28 cellular contexts compared by ENCODE assay signal in genomic region chr15:87716422-87716821, GRCh38.
"Had no signal": no experiment of that assay in that cellular context is flagged by ENCODE, and none has a peak within 500 bp of the region (broad histone marks: within the 10 kb centered on the region; RNA-seq: fewer than 3 reads in every experiment).

No MANE protein-coding gene starts in this region.

- H3K4me1 ChIP-seq: adrenal gland, esophagus muscularis mucosa, gastrocnemius medialis, transverse colon had no signal

- H3K27me3 Mint-ChIP-seq: activated T-cell treated with anti-CD3 and anti-CD28 coated beads, Interleukin-2, amount 50 U/mL, for 24 hours; stimulated activated naive B cell treated with anti-CD40 and anti-IgM and Interleukin-4, amounts not matched to agents 10 μg/mL and 1 μg/mL and 100 μg/mL, for 72 hours had no signal

- H3K9me3 ChIP-seq: adrenal gland, esophagus muscularis mucosa, gastrocnemius medialis, left lung, transverse colon had no signal

- H3K36me3 ChIP-seq: adrenal gland, esophagus muscularis mucosa, gastrocnemius medialis, left lung, transverse colon, WERI-Rb-1 had no signal

- H3K27ac Mint-ChIP-seq: activated naive CD8-positive, alpha-beta T cell; activated T-cell treated with anti-CD3 and anti-CD28 coated beads, Interleukin-2, amount 50 U/mL, for 24 hours; activated T-helper 17 cell treated with anti-CD3 and anti-CD28 coated beads, Interleukin-2, amount 50 U/mL, for 72 hours; immature natural killer cell; naive thymus-derived CD4-positive, alpha-beta T cell; progenitor cell of endocrine pancreas; stimulated activated naive B cell treated with anti-CD40 and anti-IgM and Interleukin-4, amounts not matched to agents 10 μg/mL and 1 μg/mL and 100 μg/mL, for 72 hours; T-helper 2 cell treated with Interferon-gamma antibody and Interleukin-4, amounts not matched to agents 5 μg/mL and 100 μg/mL, for 36 hours had no signal

- FAIRE-seq: astrocyte, urothelium cell line had no signal

- H3K4me1 Mint-ChIP-seq: activated T-helper 17 cell treated with anti-CD3 and anti-CD28 coated beads, Interleukin-2, amount 50 U/mL, for 72 hours; immature natural killer cell; stimulated activated naive B cell treated with anti-CD40 and anti-IgM and Interleukin-4, amounts not matched to agents 10 μg/mL and 1 μg/mL and 100 μg/mL, for 72 hours had no signal

- DNase-seq: activated CD4-positive, alpha-beta T cell treated with anti-CD3 and anti-CD28 coated beads, Interleukin-2, amount 50 U/mL, for 4 hours; activated CD8-positive, alpha-beta memory T cell treated with anti-CD3 and anti-CD28 coated beads for 24 hours; activated CD8-positive, alpha-beta memory T cell treated with anti-CD3 and anti-CD28 coated beads, Interleukin-2, amount 50 U/mL, for 4 hours; activated T-cell treated with anti-CD3 and anti-CD28 coated beads, Interleukin-2, amount 50 U/mL, for 24 hours; adrenal gland; central memory CD4-positive, alpha-beta T cell; effector memory CD4-positive, alpha-beta T cell; gastrocnemius medialis; head of caudate nucleus; hypothalamus; immature natural killer cell; kidney glomerular epithelial cell; left lung; naive thymus-derived CD4-positive, alpha-beta T cell; retina; stimulated activated CD4-positive, alpha-beta T cell treated with anti-CD3 and anti-CD28 coated beads, Interleukin-2, amount 100 ng/mL, for 48 hours; stimulated activated CD8-positive, alpha-beta memory T cell treated with anti-CD3 and anti-CD28 coated beads, Interleukin-4, amount 100 ng/mL, for 48 hours; stimulated activated naive B cell treated with anti-CD40 and anti-IgM and Interleukin-4, amounts not matched to agents 10 μg/mL and 1 μg/mL and 100 μg/mL, for 72 hours; transverse colon; WERI-Rb-1 had no signal

- H3K4me3 Mint-ChIP-seq: activated naive CD8-positive, alpha-beta T cell; activated T-cell treated with anti-CD3 and anti-CD28 coated beads, Interleukin-2, amount 50 U/mL, for 24 hours; activated T-helper 17 cell treated with anti-CD3 and anti-CD28 coated beads, Interleukin-2, amount 50 U/mL, for 72 hours; immature natural killer cell; naive thymus-derived CD4-positive, alpha-beta T cell; stimulated activated naive B cell treated with anti-CD40 and anti-IgM and Interleukin-4, amounts not matched to agents 10 μg/mL and 1 μg/mL and 100 μg/mL, for 72 hours; T-helper 2 cell treated with Interferon-gamma antibody and Interleukin-4, amounts not matched to agents 5 μg/mL and 100 μg/mL, for 36 hours had no signal

- H3K27me3 ChIP-seq: adrenal gland, esophagus muscularis mucosa, gastrocnemius medialis, left lung, transverse colon had no signal

- H3K4me3 ChIP-seq: adrenal gland, esophagus muscularis mucosa, gastrocnemius medialis, left lung, lung, transverse colon had no signal

- H3K36me3 Mint-ChIP-seq: activated naive CD8-positive, alpha-beta T cell; immature natural killer cell; naive thymus-derived CD4-positive, alpha-beta T cell; stimulated activated naive B cell treated with anti-CD40 and anti-IgM and Interleukin-4, amounts not matched to agents 10 μg/mL and 1 μg/mL and 100 μg/mL, for 72 hours had no signal

- H3K9me3 Mint-ChIP-seq: activated T-cell treated with anti-CD3 and anti-CD28 coated beads, Interleukin-2, amount 50 U/mL, for 24 hours; activated T-helper 17 cell treated with anti-CD3 and anti-CD28 coated beads, Interleukin-2, amount 50 U/mL, for 72 hours; T-helper 2 cell treated with Interferon-gamma antibody and Interleukin-4, amounts not matched to agents 5 μg/mL and 100 μg/mL, for 36 hours had no signal

- H3K27ac ChIP-seq: adrenal gland, esophagus muscularis mucosa, gastrocnemius medialis, left lung, transverse colon, WERI-Rb-1 had no signal

- ATAC-seq: activated T-helper 17 cell treated with anti-CD3 and anti-CD28 coated beads, Interleukin-2, amount 50 U/mL, for 72 hours; gastrocnemius medialis; left lung; naive thymus-derived CD4-positive, alpha-beta T cell; stimulated activated naive B cell treated with anti-CD40 and anti-IgM and Interleukin-4, amounts not matched to agents 10 μg/mL and 1 μg/mL and 100 μg/mL, for 72 hours had no signal
